ENCODE assay signal across 15 cellular contexts in the genomic region with DNA sequence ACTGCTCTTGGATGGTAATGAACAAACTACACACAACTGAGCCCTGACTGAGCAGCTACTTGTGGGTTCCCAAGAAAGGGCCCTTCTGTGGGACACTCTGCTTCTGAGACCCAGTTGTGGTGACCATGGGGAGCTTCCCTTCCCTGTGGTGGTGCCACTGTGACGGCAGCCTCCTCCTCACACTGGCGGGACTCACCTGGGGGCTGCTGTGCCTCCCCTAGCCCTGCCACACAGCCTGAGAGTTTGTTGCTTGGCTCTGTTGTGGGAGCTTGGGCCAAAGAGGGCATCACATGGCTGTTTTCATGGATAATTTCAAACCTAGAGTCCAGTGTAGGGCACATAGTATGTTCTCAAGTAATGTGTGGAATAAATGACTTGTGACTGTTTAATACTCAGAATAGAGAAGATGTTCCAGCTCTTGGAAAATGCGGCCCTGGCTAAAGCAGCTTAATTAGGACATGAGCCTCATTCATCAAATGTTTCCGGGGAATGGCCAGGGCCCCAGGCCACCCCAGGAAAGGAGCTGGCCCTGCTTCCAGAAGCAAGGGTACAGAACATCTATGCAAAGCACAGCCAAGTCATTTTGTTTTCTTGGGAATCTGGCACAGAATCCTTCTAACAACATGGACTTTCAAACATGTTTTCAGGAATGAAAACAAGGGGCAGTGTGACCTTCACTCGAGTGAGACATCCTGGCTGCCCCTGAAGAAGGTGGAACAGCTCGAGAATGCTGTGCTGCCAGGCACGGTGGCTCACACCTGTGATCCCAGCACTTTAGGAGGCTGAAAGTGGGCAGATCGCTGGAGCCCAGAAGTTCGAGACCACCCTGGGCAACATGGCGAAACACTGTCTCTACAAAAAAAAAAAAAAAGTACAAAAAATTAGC. TPM values are rescaled to one million over a fixed set of nuclear protein-coding genes. Genes with fewer than 3 reads are reported as not detected.
DNase-seq lines count a peak whose midpoint lies in the region; ATAC-seq and TF ChIP-seq lines count a peak whose summit lies in the region.
"Had no signal": no experiment of that assay in that cellular context is flagged by ENCODE, and none has a peak within 500 bp of the region (broad histone marks: within the 10 kb centered on the region; RNA-seq: fewer than 3 reads in every experiment).

No MANE protein-coding gene starts in this region.

- intact Hi-C loops in esophagus muscularis mucosa (cut with DNase I) (no loop called here), posterior vena cava (cut with DNase I) (no loop called here), A673 (cut with micrococcal nuclease; ENCODE audit: unreplicated experiment) (no loop called here)

- ATAC-seq in upper lobe of left lung (ENCODE audit: low FRiP score in 2 of 2) (no peak), T-cell (replicated peaks in 1 of 4) (no peak), GM18861 (IDR thresholded peaks at IDR 0.05; ENCODE audit: unreplicated experiment) (no peak)

- DNase-seq in WERI-Rb-1 (no peak), esophagus muscularis mucosa (ENCODE audit: extremely low spot score) (no peak), posterior vena cava (ENCODE audit: low spot score) (peak; percentile 77), upper lobe of left lung (no peak), A673 (ENCODE audit: low spot score) (no peak), T-cell (no peak)
- DNase-seq: activated CD4-positive, alpha-beta T cell treated with anti-CD3 and anti-CD28 coated beads for 1 hour; activated CD8-positive, alpha-beta memory T cell treated with anti-CD3 and anti-CD28 coated beads, Interleukin-2, amount 50 U/mL, for 4 hours; DMS153; NCI-H1930; NCI-H526 treated with DMSO at 0.1 percent for 48 hours had no signal

- H3K36me3 ChIP-seq in WERI-Rb-1 (peaks cover 34% of the 10 kb centered on the region), esophagus muscularis mucosa (peaks cover 22 to 100% (median 62%) of the 10 kb centered on the region in 4 donors), upper lobe of left lung (peaks cover 22 to 91% (median 68%) of the 10 kb centered on the region in 4 donors), A673 (ENCODE audit: insufficient read depth, low read length, poor library complexity, severe bottlenecking) (peaks cover 16% of the 10 kb centered on the region)

- H3K4me1 ChIP-seq in esophagus muscularis mucosa, result peaks cover 25 to 90% (median 63%) of the 10 kb centered on the region in 4 donors
- peaks cover 0 to 18% (median 7%) of the 10 kb centered on the region in 4 donors for H3K4me1 ChIP-seq in upper lobe of left lung
- no peaks in the 10 kb centered on the region for H3K4me1 ChIP-seq in A673 (ENCODE audit: insufficient read depth, low read length, poor library complexity, severe bottlenecking)

- H3K27ac Mint-ChIP-seq in T-cell, result no peak overlapping the region
- H3K27ac Mint-ChIP-seq: T-helper 1 cell treated with Interleukin-12 subunit alpha and Interleukin-12 subunit beta and Interleukin-4 antibody, amounts not matched to agents 30 μg/mL and 1 μg/mL, for 36 hours had no signal

- no peaks in the 10 kb centered on the region for H3K4me1 Mint-ChIP-seq in T-cell

- H3K9me3 Mint-ChIP-seq in T-cell, result no peaks in the 10 kb centered on the region
- H3K9me3 Mint-ChIP-seq: neural crest cell; T-helper 1 cell treated with Interleukin-12 subunit alpha and Interleukin-12 subunit beta and Interleukin-4 antibody, amounts not matched to agents 30 μg/mL and 1 μg/mL, for 36 hours had no signal

- no TSS peak for BruUV-seq in A673 (replicated peaks; lab: Mats Ljungman, UMichigan)

- WGBS in esophagus muscularis mucosa, result 64% methylated on average over 10 of the region's 10 CpGs
- WGBS in upper lobe of left lung, 2 donors, result 75 to 82% methylated on average over 8 to 10 of the region's 10 CpGs

- H3K4me3 ChIP-seq in WERI-Rb-1 (ENCODE audit: low read depth, low read length) (no peak overlapping the region), esophagus muscularis mucosa (peak overlapping the region in 1 of 4 donors; percentile 4), upper lobe of left lung (no peak overlapping the region), A673 (ENCODE audit: low read depth, low read length, poor library complexity, severe bottlenecking) (no peak overlapping the region)
- H3K4me3 ChIP-seq: lung had no signal

- CTCF ChIA-PET in A673 (lab: Charles Lee), result no interaction called here
- CTCF ChIA-PET in T-cell (lab: Charles Lee), result interaction anchor here in 1 of 2 donors (0.7 kb wide), 1 partner anchor 15 kb away, joined by 3 read pairs; no protein-coding TSS in a partner anchor

- no peaks in the 10 kb centered on the region for H3K27me3 Mint-ChIP-seq in T-cell

- peak overlapping the region; percentile 11; the same call in 1 of the 2 replicates for H3K27ac ChIP-seq in WERI-Rb-1
- H3K27ac ChIP-seq in esophagus muscularis mucosa (replicated peaks in 1 of 4), result peak overlapping the region; percentile 86 to 94 (median 92)
- H3K27ac ChIP-seq in upper lobe of left lung, result peak overlapping the region in 3 of 4 donors; percentile 24 to 64 (median 58)
- no peak overlapping the region for H3K27ac ChIP-seq in A673 (ENCODE audit: low read depth, low read length, poor library complexity, severe bottlenecking)

- H3K27me3 ChIP-seq in WERI-Rb-1 (ENCODE audit: insufficient read depth, low read depth, severe bottlenecking), result no peaks in the 10 kb centered on the region
- H3K27me3 ChIP-seq in esophagus muscularis mucosa, result no peaks in the 10 kb centered on the region
- H3K27me3 ChIP-seq in upper lobe of left lung, result no peaks in the 10 kb centered on the region
- no peaks in the 10 kb centered on the region for H3K27me3 ChIP-seq in A673 (replicated peaks; ENCODE audit: insufficient read depth, low read depth, low read length, poor library complexity)

- TF ChIP-seq POLR2A in esophagus muscularis mucosa (IDR thresholded peaks at IDR 0.05; ENCODE audit: low read depth), result no peak
- no peak for TF ChIP-seq POLR2A in upper lobe of left lung (IDR thresholded peaks at IDR 0.05)

- H3K36me3 Mint-ChIP-seq in T-cell, result peaks cover 35% of the 10 kb centered on the region

- TF ChIP-seq EP300 in esophagus muscularis mucosa (IDR thresholded peaks at IDR 0.05), result peak; percentile 36
- TF ChIP-seq EP300 in upper lobe of left lung (IDR thresholded peaks at IDR 0.05), result no peak

- no peak overlapping the region for H3K4me3 Mint-ChIP-seq in T-cell
- H3K4me3 Mint-ChIP-seq: neural crest cell; T-helper 1 cell treated with Interleukin-12 subunit alpha and Interleukin-12 subunit beta and Interleukin-4 antibody, amounts not matched to agents 30 μg/mL and 1 μg/mL, for 36 hours had no signal

- POLR2A ChIA-PET in A673 (lab: Charles Lee; ENCODE audit: low non-redundant PET) (no interaction called here), T-cell (lab: Charles Lee) (interaction anchor here in 1 of 2 donors (0.6 kb wide), 1 partner anchor 83 kb away, joined by 4 read pairs; no protein-coding TSS in a partner anchor)

- H3K9me3 ChIP-seq in WERI-Rb-1 (ENCODE audit: severe bottlenecking) (no peaks in the 10 kb centered on the region), esophagus muscularis mucosa (no peaks in the 10 kb centered on the region), upper lobe of left lung (no peaks in the 10 kb centered on the region), A673 (ENCODE audit: low read depth, low read length, poor library complexity, severe bottlenecking) (no peaks in the 10 kb centered on the region)

- TF ChIP-seq CTCF in WERI-Rb-1 (IDR thresholded peaks at IDR 0.05; ENCODE audit: low read depth, low read length), result no peak
- TF ChIP-seq CTCF in esophagus muscularis mucosa (IDR thresholded peaks at IDR 0.05), result no peak
- no peak for TF ChIP-seq CTCF in upper lobe of left lung (IDR thresholded peaks at IDR 0.05)
- no peak for TF ChIP-seq CTCF in A673 (conservative IDR thresholded peaks at IDR 0.05; ENCODE audit: low read depth, low read length)

RNA-seq across cellular contexts. Expression of gene ZFYVE21, which starts 21.2 kb away (rescaled TPM):
- 100 to 1,000 TPM; 121 to 180 (median 156) TPM for total RNA-seq in esophagus muscularis mucosa
- total RNA-seq in posterior vena cava, result 10 to 100 TPM; 57.2 to 59.5 TPM
- total RNA-seq in upper lobe of left lung, result 10 to 100 TPM; 29.3 to 92.1 (median 65.5) TPM
- 35.7 and 38.6 TPM in 2 replicates for total RNA-seq in A673 (2021)
- total RNA-seq in T-cell, result 10 to 100 TPM in 4 of 5 donors, 1 to 10 TPM in 1; 8.8 to 22.8 (median 22.1) TPM

RNA-seq across cellular contexts. Expression of gene XRCC3, which starts 21.5 kb away (rescaled TPM):
- total RNA-seq in esophagus muscularis mucosa, result 1 to 10 TPM; 1.6 to 5.4 (median 2.1) TPM
- total RNA-seq in posterior vena cava, result 1 to 10 TPM; 4.0 to 4.9 TPM
- 10 to 100 TPM in 1 of 6 donors, 1 to 10 TPM in 5; 2.4 to 16.8 (median 5.8) TPM for total RNA-seq in upper lobe of left lung
- 82.1 and 91.8 TPM in 2 replicates for total RNA-seq in A673 (2021)
- 10 to 100 TPM in 3 of 5 donors, 1 to 10 TPM in 2; 7.4 to 15.1 (median 12.9) TPM for total RNA-seq in T-cell
